8 cellular contexts compared by ENCODE assay signal in the genomic region with DNA sequence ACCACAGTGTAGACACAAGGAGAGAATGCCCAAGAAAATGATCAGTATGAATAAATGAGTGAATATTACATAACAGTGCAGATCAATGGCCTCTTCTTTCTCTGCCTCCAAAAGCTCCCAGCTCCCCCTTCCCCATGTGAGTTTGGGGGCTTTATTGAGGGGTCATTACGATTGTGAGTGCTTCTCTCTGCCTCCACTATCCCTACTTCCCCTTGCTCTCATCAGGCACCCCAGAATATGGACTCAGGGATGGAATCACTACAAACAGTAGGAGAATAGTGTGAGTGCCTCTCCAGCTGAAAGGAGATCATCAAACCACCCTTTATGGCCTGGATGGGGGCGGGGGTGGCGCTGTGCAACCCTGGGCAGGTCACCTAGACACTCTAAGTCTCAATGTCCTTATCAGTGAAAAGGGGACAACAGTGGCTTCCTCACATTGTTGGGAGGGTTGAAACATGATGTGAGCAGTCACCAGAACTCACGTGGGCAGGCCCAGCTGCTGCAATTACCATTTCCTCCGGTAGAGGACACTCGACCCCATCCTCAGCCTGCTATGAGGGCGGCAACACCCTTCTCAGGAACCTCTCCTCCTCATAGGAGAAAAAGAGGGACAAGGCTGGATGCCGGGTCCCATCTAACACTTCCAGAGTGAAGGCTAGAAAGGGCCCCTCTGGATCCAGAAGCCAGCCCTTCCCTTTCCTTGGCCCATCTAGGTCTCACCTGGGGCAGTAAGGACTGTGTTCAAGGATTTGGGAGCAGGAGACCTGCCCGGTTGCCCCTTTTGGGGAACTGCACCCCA. TPM values are rescaled to one million over a fixed set of nuclear protein-coding genes. Genes with fewer than 3 reads are reported as not detected.
DNase-seq lines count a peak whose midpoint lies in the region; ATAC-seq and TF ChIP-seq lines count a peak whose summit lies in the region.

No MANE protein-coding gene starts in this region.

- H3K4me3 ChIP-seq in HEK293 (ENCODE audit: low read depth, low read length), result no peak overlapping the region

- peak; percentile 92 for DNase-seq in CMK (ENCODE audit: low read depth)
- DNase-seq in NCI-H446 (lab: John Stamatoyannopoulos, UW), result peak; percentile 70 to 85
- peak; percentile 86 for DNase-seq in activated CD4-positive, CD25-positive, alpha-beta regulatory T cell treated with anti-CD3 and anti-CD28 coated beads, Interleukin-2, amount 50 U/mL, for 72 hours
- peak; percentile 72 to 82 for DNase-seq in central memory CD8-positive, alpha-beta T cell (ENCODE audit: low spot score in 2 of 2)
- DNase-seq in left colon, result peak; percentile 79 to 85
- DNase-seq in stimulated activated CD4-positive, alpha-beta T cell treated with anti-CD3 and anti-CD28 coated beads, Interleukin-1b, Interleukin-23, amount 100 ng/mL, for 4 hours (ENCODE audit: low read depth in 2 of 2), result peak; percentile 72 to 82

- peaks cover 15% of the 10 kb centered on the region for H3K4me1 ChIP-seq in HEK293 (ENCODE audit: control insufficient read depth, insufficient read depth, low read length)

- H3K4me3 Mint-ChIP-seq in central memory CD8-positive, alpha-beta T cell, result no peak overlapping the region

- CTCF ChIA-PET in HEK293 (lab: Yijun Ruan, JAX), result interaction anchor here (0.6 to 4.6 kb wide), 28 partner anchors 8 to 693 kb away, joined by 3 to 60 read pairs (median 3); a partner anchor contains a TSS

- H3K27me3 Mint-ChIP-seq in central memory CD8-positive, alpha-beta T cell, result peaks cover 30% of the 10 kb centered on the region

- no peaks in the 10 kb centered on the region for H3K9me3 ChIP-seq in HEK293 (ENCODE audit: control insufficient read depth, insufficient read depth, low read depth, low read length)

- H3K36me3 ChIP-seq in HEK293 (ENCODE audit: control insufficient read depth in 2 of 2, insufficient read depth in 1 of 2, low read length in 2 of 2), result no peaks in the 10 kb centered on the region

- POLR2A ChIA-PET in HEK293 (lab: Yijun Ruan, JAX), result interaction anchor here (0.5 to 1.9 kb wide), 10 partner anchors 25 to 278 kb away, joined by 3 to 9 read pairs (median 4); a partner anchor contains a TSS

- H3K36me3 Mint-ChIP-seq in central memory CD8-positive, alpha-beta T cell (ENCODE audit: insufficient read depth), result peaks cover 6% of the 10 kb centered on the region

- peak; percentile 85 for TF ChIP-seq CTCF in HEK293 (tag by site-specific recombination; IDR thresholded peaks at IDR 0.05)

- H3K27ac ChIP-seq in HEK293 (ENCODE audit: extremely low read depth, low read depth, low read length), result no peak overlapping the region

- no peak overlapping the region for H3K27ac Mint-ChIP-seq in central memory CD8-positive, alpha-beta T cell (ENCODE audit: low read depth)

- intact Hi-C loops in left colon (cut with DNase I, micrococcal nuclease), result loop anchor here in 1 of 2 donors (5.0 kb wide), 1 partner anchor 55 kb away; a partner anchor contains a TSS

- peaks cover 15% of the 10 kb centered on the region for H3K4me1 Mint-ChIP-seq in central memory CD8-positive, alpha-beta T cell

- no peaks in the 10 kb centered on the region for H3K9me3 Mint-ChIP-seq in central memory CD8-positive, alpha-beta T cell

- ATAC-seq in central memory CD8-positive, alpha-beta T cell (replicated peaks; ENCODE audit: extremely low read depth, poor library complexity, severe bottlenecking), result peak; percentile 61
- ATAC-seq in left colon (peak; percentile 75), HG03520 (IDR thresholded peaks at IDR 0.05; ENCODE audit: unreplicated experiment) (no peak)

TF ChIP-seq in HEK293, 187 proteins besides CTCF, POLR2A, EP300 and RAD21 (continues in another document):
- 0 out of 2 replicates have a peak, but pooled peaks have one; percentile 23 for TF ChIP-seq SCRT2 (tag by site-specific recombination; IDR thresholded peaks at IDR 0.05)
- TF ChIP-seq, protein P1, sequence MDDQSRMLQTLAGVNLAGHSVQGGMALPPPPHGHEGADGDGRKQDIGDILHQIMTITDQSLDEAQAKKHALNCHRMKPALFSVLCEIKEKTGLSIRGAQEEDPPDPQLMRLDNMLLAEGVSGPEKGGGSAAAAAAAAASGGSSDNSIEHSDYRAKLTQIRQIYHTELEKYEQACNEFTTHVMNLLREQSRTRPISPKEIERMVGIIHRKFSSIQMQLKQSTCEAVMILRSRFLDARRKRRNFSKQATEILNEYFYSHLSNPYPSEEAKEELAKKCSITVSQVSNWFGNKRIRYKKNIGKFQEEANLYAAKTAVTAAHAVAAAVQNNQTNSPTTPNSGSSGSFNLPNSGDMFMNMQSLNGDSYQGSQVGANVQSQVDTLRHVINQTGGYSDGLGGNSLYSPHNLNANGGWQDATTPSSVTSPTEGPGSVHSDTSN (CRISPR knock-in tag; IDR thresholded peaks at IDR 0.05), result no peak
- TF ChIP-seq ZNF555 (tag by site-specific recombination; conservative IDR thresholded peaks at IDR 0.05), result no peak
- TF ChIP-seq, protein P2, sequence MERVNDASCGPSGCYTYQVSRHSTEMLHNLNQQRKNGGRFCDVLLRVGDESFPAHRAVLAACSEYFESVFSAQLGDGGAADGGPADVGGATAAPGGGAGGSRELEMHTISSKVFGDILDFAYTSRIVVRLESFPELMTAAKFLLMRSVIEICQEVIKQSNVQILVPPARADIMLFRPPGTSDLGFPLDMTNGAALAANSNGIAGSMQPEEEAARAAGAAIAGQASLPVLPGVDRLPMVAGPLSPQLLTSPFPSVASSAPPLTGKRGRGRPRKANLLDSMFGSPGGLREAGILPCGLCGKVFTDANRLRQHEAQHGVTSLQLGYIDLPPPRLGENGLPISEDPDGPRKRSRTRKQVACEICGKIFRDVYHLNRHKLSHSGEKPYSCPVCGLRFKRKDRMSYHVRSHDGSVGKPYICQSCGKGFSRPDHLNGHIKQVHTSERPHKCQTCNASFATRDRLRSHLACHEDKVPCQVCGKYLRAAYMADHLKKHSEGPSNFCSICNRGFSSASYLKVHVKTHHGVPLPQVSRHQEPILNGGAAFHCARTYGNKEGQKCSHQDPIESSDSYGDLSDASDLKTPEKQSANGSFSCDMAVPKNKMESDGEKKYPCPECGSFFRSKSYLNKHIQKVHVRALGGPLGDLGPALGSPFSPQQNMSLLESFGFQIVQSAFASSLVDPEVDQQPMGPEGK (tag by site-specific recombination; IDR thresholded peaks at IDR 0.05), result no peak; the same call in 1 of the 2 replicates
- TF ChIP-seq KLF8 (tag by site-specific recombination; IDR thresholded peaks at IDR 0.05), result peak; percentile 59
- TF ChIP-seq ZFHX2 (tag by site-specific recombination; conservative IDR thresholded peaks at IDR 0.05), result peak; percentile 70
- TF ChIP-seq, protein P3, sequence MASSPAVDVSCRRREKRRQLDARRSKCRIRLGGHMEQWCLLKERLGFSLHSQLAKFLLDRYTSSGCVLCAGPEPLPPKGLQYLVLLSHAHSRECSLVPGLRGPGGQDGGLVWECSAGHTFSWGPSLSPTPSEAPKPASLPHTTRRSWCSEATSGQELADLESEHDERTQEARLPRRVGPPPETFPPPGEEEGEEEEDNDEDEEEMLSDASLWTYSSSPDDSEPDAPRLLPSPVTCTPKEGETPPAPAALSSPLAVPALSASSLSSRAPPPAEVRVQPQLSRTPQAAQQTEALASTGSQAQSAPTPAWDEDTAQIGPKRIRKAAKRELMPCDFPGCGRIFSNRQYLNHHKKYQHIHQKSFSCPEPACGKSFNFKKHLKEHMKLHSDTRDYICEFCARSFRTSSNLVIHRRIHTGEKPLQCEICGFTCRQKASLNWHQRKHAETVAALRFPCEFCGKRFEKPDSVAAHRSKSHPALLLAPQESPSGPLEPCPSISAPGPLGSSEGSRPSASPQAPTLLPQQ (tag by site-specific recombination; IDR thresholded peaks at IDR 0.05), result peak; percentile 36; the same call in 1 of the 2 replicates
- no peak for TF ChIP-seq ZNF274 (IDR thresholded peaks at IDR 0.05; ENCODE audit: low read length)
- no peak for TF ChIP-seq ZNF274 (tag by site-specific recombination; IDR thresholded peaks at IDR 0.05; ENCODE audit: borderline replicate concordance)
- TF ChIP-seq ZNF660 (tag by site-specific recombination; IDR thresholded peaks at IDR 0.05), result no peak
- TF ChIP-seq, protein P4, sequence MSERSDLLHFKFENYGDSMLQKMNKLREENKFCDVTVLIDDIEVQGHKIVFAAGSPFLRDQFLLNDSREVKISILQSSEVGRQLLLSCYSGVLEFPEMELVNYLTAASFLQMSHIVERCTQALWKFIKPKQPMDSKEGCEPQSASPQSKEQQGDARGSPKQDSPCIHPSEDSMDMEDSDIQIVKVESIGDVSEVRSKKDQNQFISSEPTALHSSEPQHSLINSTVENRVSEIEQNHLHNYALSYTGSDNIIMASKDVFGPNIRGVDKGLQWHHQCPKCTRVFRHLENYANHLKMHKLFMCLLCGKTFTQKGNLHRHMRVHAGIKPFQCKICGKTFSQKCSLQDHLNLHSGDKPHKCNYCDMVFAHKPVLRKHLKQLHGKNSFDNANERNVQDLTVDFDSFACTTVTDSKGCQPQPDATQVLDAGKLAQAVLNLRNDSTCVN (tag by site-specific recombination; optimal IDR thresholded peaks at IDR 0.05), result peak; percentile 10
- no peak for TF ChIP-seq ZNF548 (tag by site-specific recombination; IDR thresholded peaks at IDR 0.05)
- peak; percentile 85 for TF ChIP-seq ZNF366 (tag by site-specific recombination; conservative IDR thresholded peaks at IDR 0.05)

RNA-seq across cellular contexts. Expression of a gene that starts 2.1 kb away (rescaled TPM):
- total RNA-seq in left colon, result under 1 TPM; 0.22 to 0.46 TPM

RNA-seq across cellular contexts. Expression of a gene that starts 28.2 kb away (rescaled TPM):
- 10 to 100 TPM; 82.5 to 87.9 TPM for total RNA-seq in left colon

RNA-seq across cellular contexts. Expression of a gene that starts 53.2 kb away (rescaled TPM):
- 10 to 100 TPM; 91.6 to 99.8 TPM for total RNA-seq in left colon
